10 cellular contexts compared by ENCODE assay signal in genomic region chr10:29618341-29619171, GRCh38. TPM values are rescaled to one million over a fixed set of nuclear protein-coding genes. Genes with fewer than 3 reads are reported as not detected.
DNase-seq lines count a peak whose midpoint lies in the region; ATAC-seq and TF ChIP-seq lines count a peak whose summit lies in the region.
"Had no signal": no experiment of that assay in that cellular context is flagged by ENCODE, and none has a peak within 500 bp of the region (broad histone marks: within the 10 kb centered on the region; RNA-seq: fewer than 3 reads in every experiment).

No MANE protein-coding gene starts in this region.

- 83 to 91% (median 87%) methylated on average over 14 of the region's 14 CpGs for WGBS in adrenal gland, 4 donors

- no peaks in the 10 kb centered on the region for H3K36me3 ChIP-seq in HUES48 (ENCODE audit: control insufficient read depth, insufficient read depth, low read length)
- H3K36me3 ChIP-seq in adrenal gland (replicated peaks in 1 of 2) = no peaks in the 10 kb centered on the region
- H3K36me3 ChIP-seq in right atrium auricular region = no peaks in the 10 kb centered on the region

- no peak overlapping the region for H3K9ac ChIP-seq in HUES48 (ENCODE audit: low read depth, low read length)

- no peak overlapping the region for H3K4me3 ChIP-seq in HUES48 (ENCODE audit: low read depth, low read length)
- no peak overlapping the region for H3K4me3 ChIP-seq in adrenal gland
- peak overlapping the region in 1 of 2 donors; percentile 16 for H3K4me3 ChIP-seq in right atrium auricular region

- no peak for ATAC-seq in HG02798 (IDR thresholded peaks at IDR 0.05; ENCODE audit: poor library complexity, unreplicated experiment)

- intact Hi-C loops in adrenal gland (cut with DNase I) = no loop called here

- H3K9me3 ChIP-seq in HUES48 (ENCODE audit: control insufficient read depth, insufficient read depth, low read length) (no peaks in the 10 kb centered on the region), adrenal gland (replicated peaks in 1 of 3) (no peaks in the 10 kb centered on the region), right atrium auricular region (no peaks in the 10 kb centered on the region)

- TF ChIP-seq CTCF in adrenal gland (IDR thresholded peaks at IDR 0.05) (no peak), right atrium auricular region (IDR thresholded peaks at IDR 0.05) (no peak)

- H3K4me1 ChIP-seq in HUES48 (ENCODE audit: control insufficient read depth, insufficient read depth, low read length) = peaks cover 19% of the 10 kb centered on the region
- no peaks in the 10 kb centered on the region for H3K4me1 ChIP-seq in adrenal gland (replicated peaks in 1 of 2)
- peaks cover 0 to 65% of the 10 kb centered on the region in 2 donors for H3K4me1 ChIP-seq in right atrium auricular region

- DNase-seq in adrenal gland (peak in 4 of 7 donors; percentile 25 to 50 (median 33)), right atrium auricular region (ENCODE audit: low spot score) (peak; percentile 64), renal cortical epithelial cell (ENCODE audit: low read depth) (peak; percentile 78), NCI-H2196 (lab: John Stamatoyannopoulos, UW; ENCODE audit: unreplicated experiment) (no peak)
- DNase-seq in stimulated activated CD4-positive, alpha-beta T cell treated with anti-CD3 and anti-CD28 coated beads, Interleukin-2, amount 100 ng/mL, for 24 hours = no peak
- DNase-seq in activated CD4-positive, alpha-beta T cell treated with anti-CD3 and anti-CD28 coated beads for 1 hour = no peak
- DNase-seq: erythroblast, RPMI8226 had no signal

- TF ChIP-seq POLR2A in adrenal gland (IDR thresholded peaks at IDR 0.05) = no peak

- H3K27ac ChIP-seq in HUES48 (ENCODE audit: low read depth, low read length) (peak overlapping the region; percentile 58), adrenal gland (peak overlapping the region in 3 of 5 donors; percentile 6 to 63 (median 23)), right atrium auricular region (peak overlapping the region; percentile 62 to 74)

- H3K27me3 ChIP-seq in HUES48 (ENCODE audit: control insufficient read depth, insufficient read depth, low read length) (no peaks in the 10 kb centered on the region), adrenal gland (no peaks in the 10 kb centered on the region), right atrium auricular region (no peaks in the 10 kb centered on the region)

RNA-seq across cellular contexts. Expression of gene SVIL, which starts 16.2 kb away (rescaled TPM):
- total RNA-seq in adrenal gland (10 to 100 TPM; 21.2 to 73.1 (median 41.5) TPM), right atrium auricular region (100 to 1,000 TPM; 260 to 340 TPM), renal cortical epithelial cell (61.0 and 202 TPM in 2 replicates)
- 10 to 100 TPM in 2 of 3 donors, 1 to 10 TPM in 1; 6.7 to 17.3 (median 12.5) TPM for polyA plus RNA-seq in adrenal gland

Comparison
In these comparisons a context has a peak if more than half of its experiments do, and no peak if none do; other contexts are left out.
1. DNase-seq: peak in adrenal gland (4 of 7), right atrium auricular region (single experiment) and renal cortical epithelial cell (single experiment); none in stimulated activated CD4-positive, alpha-beta T cell treated with anti-CD3 and anti-CD28 coated beads, Interleukin-2, amount 100 ng/mL, for 24 hours (0 of 2), activated CD4-positive, alpha-beta T cell treated with anti-CD3 and anti-CD28 coated beads for 1 hour (single experiment) and NCI-H2196 (single experiment).
2. Peak in every context shown above with its lines, with median percentiles within 50 percentile points of each other: H3K27ac ChIP-seq.